Comparison of ENCODE assay signal across 8 cellular contexts in genomic region chr22:43826142-43827093, GRCh38. TPM values are rescaled to one million over a fixed set of nuclear protein-coding genes. Genes with fewer than 3 reads are reported as not detected.
A peak's percentile ranks its signal among the peaks of the same experiment; 100 is the strongest.
DNase-seq lines count a peak whose midpoint lies in the region; ATAC-seq and TF ChIP-seq lines count a peak whose summit lies in the region.

No MANE protein-coding gene starts in this region.

- DNase-seq in DMS53 (lab: John Stamatoyannopoulos, UW) (peak; percentile 82), M059J (ENCODE audit: low read depth) (peak; percentile 60), chondrocyte (ENCODE audit: low spot score) (peak; percentile 79), SIG-M5 (lab: John Stamatoyannopoulos, UW) (no peak), NOMO-1 treated with dmso at 0.1 percent for 144 hours (lab: John Stamatoyannopoulos, UW; ENCODE audit: unreplicated experiment) (no peak)

- H3K4me1 Mint-ChIP-seq in chondrocyte (ENCODE audit: low read depth), result peaks cover 59% of the 10 kb centered on the region
- H3K4me1 Mint-ChIP-seq in nephron, result peaks cover 82% of the 10 kb centered on the region

- H3K4me3 Mint-ChIP-seq in chondrocyte (ENCODE audit: unreplicated experiment), result peak overlapping the region; percentile 41
- peak overlapping the region in 1 of 3 experiments; percentile 23 for H3K4me3 Mint-ChIP-seq in nephron

- H3K9me3 Mint-ChIP-seq in chondrocyte (ENCODE audit: low read depth) (no peaks in the 10 kb centered on the region), nephron (no peaks in the 10 kb centered on the region)

- H3K27me3 Mint-ChIP-seq in chondrocyte (ENCODE audit: low read depth), result no peaks in the 10 kb centered on the region
- no peaks in the 10 kb centered on the region for H3K27me3 Mint-ChIP-seq in nephron (ENCODE audit: low read depth)

- H3K27ac Mint-ChIP-seq in chondrocyte (ENCODE audit: unreplicated experiment), result peak overlapping the region; percentile 89
- peak overlapping the region; percentile 6 to 42 (median 27) for H3K27ac Mint-ChIP-seq in nephron

- no peak for ATAC-seq in GM19351 (IDR thresholded peaks at IDR 0.05; ENCODE audit: unreplicated experiment)
- ATAC-seq in GM19455 (IDR thresholded peaks at IDR 0.05; ENCODE audit: unreplicated experiment), result no peak

- TF ChIP-seq CTCF in chondrocyte (IDR thresholded peaks at IDR 0.05) (peak; percentile 75), nephron (IDR thresholded peaks at IDR 0.05; ENCODE audit: unreplicated experiment in 3 of 3) (peak; percentile 17 to 31 (median 31))

- H3K36me3 Mint-ChIP-seq in chondrocyte (ENCODE audit: low read depth), result no peaks in the 10 kb centered on the region
- no peaks in the 10 kb centered on the region for H3K36me3 Mint-ChIP-seq in nephron (ENCODE audit: low read depth)

RNA-seq across cellular contexts. Expression of gene EFCAB6, which starts 14.3 kb away (rescaled TPM):
- total RNA-seq in M059J (2014; rRNA removed; shearing (Covaris generic)), result 0.54 TPM in 1 of 2 replicates, not detected in the other
- total RNA-seq in chondrocyte, result 0.49 to 1.5 TPM (median 1.1 TPM) in 3 replicates

RNA-seq across cellular contexts. Expression of gene SULT4A1, which starts 35.9 kb away (rescaled TPM):
- not detected in 2 replicates for total RNA-seq in M059J (2014; rRNA removed; shearing (Covaris generic))
- total RNA-seq in chondrocyte, result 0.68 to 3.3 TPM (median 2.9 TPM) in 3 replicates

Comparison
In these comparisons a context has a peak if more than half of its experiments do, and no peak if none do; other contexts are left out.
1. DNase-seq: peak in DMS53 (single experiment), M059J (single experiment) and chondrocyte (single experiment); none in SIG-M5 (single experiment) and NOMO-1 treated with dmso at 0.1 percent for 144 hours (single experiment).